1 cellular context compared by ENCODE assay signal in genomic region chr20:6157345-6157744, GRCh38.
TF ChIP-seq lines count a peak whose summit lies in the region.

No MANE protein-coding gene starts in this region.

TF ChIP-seq in HCT116, 20 proteins besides CTCF, POLR2A, EP300 and RAD21 (continued from another document):
- TF ChIP-seq TCF7L2 (IDR thresholded peaks at IDR 0.05; ENCODE audit: borderline replicate concordance, extremely low read depth, insufficient read depth, insufficient read length) (no peak), ZNF274 (IDR thresholded peaks at IDR 0.05; ENCODE audit: low read depth, low read length) (no peak), ELF1 (IDR thresholded peaks at IDR 0.05; ENCODE audit: borderline replicate concordance, low read depth) (no peak), EZH2phosphoT487 (IDR thresholded peaks at IDR 0.05; ENCODE audit: borderline replicate concordance) (no peak), SRF (IDR thresholded peaks at IDR 0.05; ENCODE audit: low read depth) (no peak), YY1 (IDR thresholded peaks at IDR 0.05; ENCODE audit: extremely low read depth, insufficient replicate concordance, low read depth, low read length) (no peak), SP1 (IDR thresholded peaks at IDR 0.05; ENCODE audit: low read depth) (no peak), EGR1 (IDR thresholded peaks at IDR 0.05; ENCODE audit: low read depth) (no peak), EZH2 (IDR thresholded peaks at IDR 0.05) (no peak), REST (IDR thresholded peaks at IDR 0.05; ENCODE audit: low read depth) (no peak), CEBPB (IDR thresholded peaks at IDR 0.05; ENCODE audit: low read depth) (no peak)
